16 cellular contexts compared by ENCODE assay signal in genomic region chr1:207021139-207021861, GRCh38. TPM values are rescaled to one million over a fixed set of nuclear protein-coding genes. Genes with fewer than 3 reads are reported as not detected.
A peak's percentile ranks its signal among the peaks of the same experiment; 100 is the strongest.
DNase-seq lines count a peak whose midpoint lies in the region; ATAC-seq and TF ChIP-seq lines count a peak whose summit lies in the region.
"Had no signal": no experiment of that assay in that cellular context is flagged by ENCODE, and none has a peak within 500 bp of the region (broad histone marks: within the 10 kb centered on the region; RNA-seq: fewer than 3 reads in every experiment).

No MANE protein-coding gene starts in this region.

- H3K9me3 Mint-ChIP-seq in WTC11: no peaks in the 10 kb centered on the region
- H3K9me3 Mint-ChIP-seq: activated T-helper 2 cell treated with anti-CD3 and anti-CD28 coated beads, Interferon-gamma antibody, Interleukin-2, Interleukin-4, amounts not matched to agents 10 μg/mL and 5 μg/mL and 100 μg/mL, durations not matched to agents 14 hours and 24 hours and 36 hours; central memory CD8-positive, alpha-beta T cell had no signal

- no peak for ATAC-seq in WTC11
- ATAC-seq in GM19324 (IDR thresholded peaks at IDR 0.05; ENCODE audit: low FRiP score, unreplicated experiment): no peak

- POLR2A ChIA-PET in WTC11 (lab: Charles Lee): no interaction called here

- DNase-seq in COLO829 (ENCODE audit: low spot score): peak; percentile 85
- DNase-seq in SK-N-DZ (ENCODE audit: low spot score): peak; percentile 27
- peak; percentile 71 to 89 for DNase-seq in erythroblast (lab: John Stamatoyannopoulos, UW)
- DNase-seq in putamen (ENCODE audit: low spot score): peak; percentile 31
- no peak for DNase-seq in WTC11 (ENCODE audit: low spot score)
- no peak for DNase-seq in A172 (ENCODE audit: low spot score)
- DNase-seq in activated CD4-positive, CD25-positive, alpha-beta regulatory T cell treated with anti-CD3 and anti-CD28 coated beads, Interleukin-2, amount 50 U/mL, for 72 hours: no peak
- DNase-seq: activated CD4-positive, alpha-beta T cell treated with anti-CD3 and anti-CD28 coated beads for 4 hours; kidney; NCI-H69 had no signal

- no peaks in the 10 kb centered on the region; the same call in 1 of the 2 replicates for H3K36me3 Mint-ChIP-seq in WTC11

- CTCF ChIA-PET in WTC11 (lab: Charles Lee): interaction anchor here (1.3 to 2.0 kb wide), 2 partner anchors 17 to 86 kb away, joined by 6 to 8 read pairs; no protein-coding TSS in a partner anchor

- no peaks in the 10 kb centered on the region for H3K27me3 Mint-ChIP-seq in WTC11 (ENCODE audit: low read depth)

- no peak for TF ChIP-seq CTCF in WTC11 (IDR thresholded peaks at IDR 0.05)

- peaks cover 17% of the 10 kb centered on the region for H3K4me1 Mint-ChIP-seq in WTC11
- H3K4me1 Mint-ChIP-seq: central memory CD8-positive, alpha-beta T cell had no signal

- peak; percentile 47 for TF ChIP-seq POLR2A in erythroblast (IDR thresholded peaks at IDR 0.05; ENCODE audit: low read length)

- H3K27ac Mint-ChIP-seq in WTC11: no peak overlapping the region
- H3K27ac Mint-ChIP-seq: activated T-helper 2 cell treated with anti-CD3 and anti-CD28 coated beads, Interferon-gamma antibody, Interleukin-2, Interleukin-4, amounts not matched to agents 10 μg/mL and 5 μg/mL and 100 μg/mL, durations not matched to agents 14 hours and 24 hours and 36 hours had no signal

- no peak overlapping the region for H3K4me3 Mint-ChIP-seq in WTC11
- H3K4me3 Mint-ChIP-seq: central memory CD8-positive, alpha-beta T cell had no signal

TF ChIP-seq in WTC11, 78 proteins besides CTCF, POLR2A, EP300 and RAD21:
- TF ChIP-seq EMX1 (CRISPR knock-in tag; IDR thresholded peaks at IDR 0.05) (no peak), JUN (CRISPR knock-in tag; IDR thresholded peaks at IDR 0.05) (no peak), ZBTB43 (CRISPR knock-in tag; IDR thresholded peaks at IDR 0.05) (no peak), SMAD3 (CRISPR knock-in tag; IDR thresholded peaks at IDR 0.05; ENCODE audit: borderline replicate concordance) (no peak), MYBL2 (CRISPR knock-in tag; IDR thresholded peaks at IDR 0.05) (no peak), ZNF219 (CRISPR knock-in tag; IDR thresholded peaks at IDR 0.05; ENCODE audit: borderline replicate concordance) (no peak), KAT7 (CRISPR knock-in tag; IDR thresholded peaks at IDR 0.05; ENCODE audit: borderline replicate concordance) (no peak), ELF4 (CRISPR knock-in tag; IDR thresholded peaks at IDR 0.05; ENCODE audit: low read depth) (no peak)

RNA-seq across cellular contexts. Expression of gene C1orf116, which starts 11.3 kb away (rescaled TPM):
- polyA plus RNA-seq in SK-N-DZ (2014; cell fraction: cytosol; rRNA removed): not detected in 2 replicates
- polyA plus RNA-seq in SK-N-DZ (2014; cell fraction: nucleus; rRNA removed): not detected in 2 replicates
- 2.3 to 2.7 TPM (median 2.4 TPM) in 3 replicates for total RNA-seq in WTC11 (2021)
- 0.31 and 1.4 TPM in 2 replicates for total RNA-seq in A172 (2014; rRNA removed; shearing (Covaris generic))
- total RNA-seq: activated T-helper 2 cell treated with anti-CD3 and anti-CD28 coated beads, Interferon-gamma antibody, Interleukin-2, Interleukin-4, amounts not matched to agents 10 μg/mL and 5 μg/mL and 100 μg/mL, durations not matched to agents 14 hours and 24 hours and 36 hours; fibroblast of villous mesenchyme had no signal
- polyA plus RNA-seq: BJ, neural cell had no signal

RNA-seq across cellular contexts. Expression of gene YOD1, which starts 29.7 kb away (rescaled TPM):
- 8.6 and 9.0 TPM in 2 replicates for polyA plus RNA-seq in SK-N-DZ (2014; cell fraction: cytosol; rRNA removed)
- 5.5 and 8.7 TPM in 2 replicates for polyA plus RNA-seq in SK-N-DZ (2014; cell fraction: nucleus; rRNA removed)
- total RNA-seq in WTC11 (2021): 9.8 to 12.0 TPM (median 10.2 TPM) in 3 replicates
- total RNA-seq in A172 (2014; rRNA removed; shearing (Covaris generic)): 4.4 and 5.1 TPM in 2 replicates

RNA-seq across cellular contexts. Expression of gene PFKFB2, which starts 31.8 kb away (rescaled TPM):
- polyA plus RNA-seq in SK-N-DZ (2014; cell fraction: cytosol; rRNA removed): 1.5 and 1.9 TPM in 2 replicates
- 1.3 and 3.2 TPM in 2 replicates for polyA plus RNA-seq in SK-N-DZ (2014; cell fraction: nucleus; rRNA removed)
- 16.8 to 21.0 TPM (median 20.9 TPM) in 3 replicates for total RNA-seq in WTC11 (2021)
- 15.6 and 17.4 TPM in 2 replicates for total RNA-seq in A172 (2014; rRNA removed; shearing (Covaris generic))

RNA-seq across cellular contexts. Expression of gene FCAMR, which starts 51.0 kb away (rescaled TPM):
- not detected in 2 replicates for polyA plus RNA-seq in SK-N-DZ (2014; cell fraction: cytosol; rRNA removed)
- not detected in 2 replicates for polyA plus RNA-seq in SK-N-DZ (2014; cell fraction: nucleus; rRNA removed)
- not detected in 3 replicates for total RNA-seq in WTC11 (2021)
- total RNA-seq in A172 (2014; rRNA removed; shearing (Covaris generic)): not detected in 2 replicates
- total RNA-seq: activated T-helper 2 cell treated with anti-CD3 and anti-CD28 coated beads, Interferon-gamma antibody, Interleukin-2, Interleukin-4, amounts not matched to agents 10 μg/mL and 5 μg/mL and 100 μg/mL, durations not matched to agents 14 hours and 24 hours and 36 hours; fibroblast of villous mesenchyme had no signal
- polyA plus RNA-seq: BJ, neural cell had no signal

Comparison
In these comparisons a context has a peak if more than half of its experiments do, and no peak if none do; other contexts are left out.
1. DNase-seq: peak in COLO829 (single experiment), SK-N-DZ (single experiment), erythroblast (2 of 2) and putamen (single experiment); none in WTC11 (single experiment), A172 (single experiment) and activated CD4-positive, CD25-positive, alpha-beta regulatory T cell treated with anti-CD3 and anti-CD28 coated beads, Interleukin-2, amount 50 U/mL, for 72 hours (single experiment).